In genomic region chr18:62647179-62647578, GRCh38 we compare ENCODE assay signal across 24 cellular contexts.
"Had no signal": no experiment of that assay in that cellular context is flagged by ENCODE, and none has a peak within 500 bp of the region (broad histone marks: within the 10 kb centered on the region; RNA-seq: fewer than 3 reads in every experiment).

No MANE protein-coding gene starts in this region.

- H3K4me3 ChIP-seq: MG63 had no signal

- H3K36me3 Mint-ChIP-seq: IgD-negative memory B cell, T-cell had no signal

- H3K9me3 ChIP-seq: MG63, SK-N-SH had no signal

- ATAC-seq: Panc1, T-cell had no signal

- H3K4me3 Mint-ChIP-seq: IgD-negative memory B cell, T-cell had no signal

- H3K27ac ChIP-seq: RWPE1 had no signal

- H3K4me1 Mint-ChIP-seq: T-cell had no signal

- DNase-seq: Karpas-422, KG1, MG63, NCI-H1092, NCI-H1105 treated with DMSO at 0.1 percent for 48 hours, NCI-H1417 treated with DMSO at 0.1 percent for 48 hours, NCI-H146, NCI-H187, NCI-H2029, NCI-H2081 treated with DMSO at 0.1 percent for 48 hours, NCI-H2171, NCI-H226, NCI-H446, NCI-H510A, NCI-H524 treated with DMSO at 0.1 percent for 48 hours, NCI-H69, NCI-H774, SHP77, SK-N-SH, SW 1271, T-cell had no signal

- H3K27ac Mint-ChIP-seq: IgD-negative memory B cell, T-cell had no signal

- H3K4me2 ChIP-seq: SK-N-SH had no signal

- H3K9me3 Mint-ChIP-seq: IgD-negative memory B cell, T-cell had no signal
